ENCODE assay signal across 16 cellular contexts in genomic region chr9:114280636-114281315, GRCh38. TPM values are rescaled to one million over a fixed set of nuclear protein-coding genes. Genes with fewer than 3 reads are reported as not detected.
DNase-seq lines count a peak whose midpoint lies in the region; ATAC-seq, FAIRE-seq and TF ChIP-seq lines count a peak whose summit lies in the region.
"Had no signal": no experiment of that assay in that cellular context is flagged by ENCODE, and none has a peak within 500 bp of the region (broad histone marks: within the 10 kb centered on the region; RNA-seq: fewer than 3 reads in every experiment).

No MANE protein-coding gene starts in this region.

- TF ChIP-seq POLR2A in A549 (IDR thresholded peaks at IDR 0.05; ENCODE audit: low read length): no peak

- no peaks in the 10 kb centered on the region for H3F3A ChIP-seq in MM.1S (ENCODE audit: insufficient read depth, low read length)

- no peak overlapping the region for H3K9ac ChIP-seq in MM.1S (ENCODE audit: low read length)
- H3K9ac ChIP-seq: parathyroid adenoma had no signal

- CTCF ChIA-PET in A549 (lab: Yijun Ruan, JAX): interaction anchor here (0.9 to 5.1 kb wide), 7 partner anchors 10 to 198 kb away, joined by 4 to 47 read pairs (median 8); partner anchors contain the start of gene COL27A1

- no peak overlapping the region for H2AFZ ChIP-seq in MM.1S (ENCODE audit: low read length)
- H2AFZ ChIP-seq: parathyroid adenoma had no signal

- TF ChIP-seq CTCF in A549 (IDR thresholded peaks at IDR 0.05) (no peak), HFFc6 (IDR thresholded peaks at IDR 0.05) (no peak), brain microvascular endothelial cell (IDR thresholded peaks at IDR 0.05; ENCODE audit: low read depth, low read length, missing control alignments) (no peak), MM.1S (IDR thresholded peaks at IDR 0.05; ENCODE audit: low read length) (no peak)

- peaks cover 46% of the 10 kb centered on the region for H3K36me3 Mint-ChIP-seq in HFFc6 (ENCODE audit: low read depth)

- no peaks in the 10 kb centered on the region for H3K79me2 ChIP-seq in MM.1S (ENCODE audit: low read length)
- H3K79me2 ChIP-seq: parathyroid adenoma had no signal

- H3K27ac ChIP-seq in A549 (peak overlapping the region; percentile 12 to 88; a peak in 3 of 6 replicates), brain microvascular endothelial cell (no peak overlapping the region), MM.1S (ENCODE audit: low read length) (no peak overlapping the region)
- H3K27ac ChIP-seq: parathyroid adenoma had no signal

- TF ChIP-seq RAD21 in A549 (conservative IDR thresholded peaks at IDR 0.05 in 1 of 2, IDR thresholded peaks at IDR 0.05 in 1 of 2): no peak

- H3K27ac Mint-ChIP-seq in HFFc6: peak overlapping the region; percentile 94

- TF ChIP-seq EP300 in A549 (IDR thresholded peaks at IDR 0.05): no peak

- H4K20me1 ChIP-seq in MM.1S (ENCODE audit: insufficient read depth, low read length): no peaks in the 10 kb centered on the region

- H3K36me3 ChIP-seq in brain microvascular endothelial cell (replicated peaks): no peaks in the 10 kb centered on the region
- H3K36me3 ChIP-seq in MM.1S (replicated peaks; ENCODE audit: insufficient read depth, low read length): no peaks in the 10 kb centered on the region

- in situ Hi-C loops in brain microvascular endothelial cell (cut with HindIII; ENCODE audit: low pct_ligation_motif_present, low sequenced_read_pairs): no loop called here

- no peaks in the 10 kb centered on the region; the same call in 1 of the 2 replicates for H3K9me3 Mint-ChIP-seq in HFFc6

- H3K4me1 Mint-ChIP-seq in HFFc6 (ENCODE audit: low read depth): peaks cover 88% of the 10 kb centered on the region

- POLR2A ChIA-PET in A549 (lab: Yijun Ruan, JAX): interaction anchor here (0.7 kb wide), 1 partner anchor 543 kb away, joined by 3 read pairs; no protein-coding TSS in a partner anchor

- ATAC-seq in A549 (no peak), Right ventricle myocardium superior (ENCODE audit: poor library complexity) (peak; percentile 75)
- ATAC-seq: PC-3 had no signal

- H3K4me3 ChIP-seq in A549: no peak overlapping the region
- H3K4me3 ChIP-seq in brain microvascular endothelial cell (ENCODE audit: low read depth, low read length): no peak overlapping the region
- H3K4me3 ChIP-seq in MM.1S (ENCODE audit: low read length): no peak overlapping the region

- peaks cover 76% of the 10 kb centered on the region for H3K4me1 ChIP-seq in A549
- peaks cover 14% of the 10 kb centered on the region for H3K4me1 ChIP-seq in MM.1S (ENCODE audit: low read length)
- H3K4me1 ChIP-seq: Caco-2, parathyroid adenoma had no signal

- WGBS in A549 (ENCODE audit: missing lambda C conversion rate): 94% methylated on average over 7 of the region's 7 CpGs

- H3K27me3 ChIP-seq in brain microvascular endothelial cell (replicated peaks) (no peaks in the 10 kb centered on the region), MM.1S (replicated peaks; ENCODE audit: insufficient read depth, low read length) (no peaks in the 10 kb centered on the region; the same call in 1 of the 2 replicates)

- H3K9me2 ChIP-seq in MM.1S (replicated peaks; ENCODE audit: insufficient read depth, low read length): no peaks in the 10 kb centered on the region

- no peak for FAIRE-seq in A549 (lab: Jason Lieb, UNC)

- H3K4me3 Mint-ChIP-seq in HFFc6: peak overlapping the region; percentile 66

- intact Hi-C loops in Right ventricle myocardium superior (cut with DNase I): no loop called here

- peaks cover 13% of the 10 kb centered on the region for H3K27me3 Mint-ChIP-seq in HFFc6 (ENCODE audit: insufficient read depth)

- H3K4me2 ChIP-seq in A549: no peak overlapping the region
- no peak overlapping the region for H3K4me2 ChIP-seq in MM.1S (ENCODE audit: low read depth, low read length)

- no peak for DNase-seq in A549 (ENCODE audit: low read depth in 1 of 2, low spot score in 1 of 2)
- no peak for DNase-seq in HFFc6
- no peak for DNase-seq in Right ventricle myocardium superior
- DNase-seq in myocyte (ENCODE audit: low read depth): peak; percentile 31
- no peak for DNase-seq in brain microvascular endothelial cell
- DNase-seq in iPS-NIHi7 (ENCODE audit: extremely low spot score): no peak
- no peak for DNase-seq in stimulated activated CD4-positive, alpha-beta T cell treated with anti-CD3 and anti-CD28 coated beads, Interleukin-2, amount 100 ng/mL, for 24 hours
- no peak for DNase-seq in MM.1S
- DNase-seq: activated naive CD4-positive, alpha-beta T cell; GDM1; NCI-H187; NCI-H526; PC-3; substantia nigra had no signal

- H3K9me3 ChIP-seq in A549: no peaks in the 10 kb centered on the region
- H3K9me3 ChIP-seq in MM.1S (replicated peaks; ENCODE audit: insufficient read depth, low read length): no peaks in the 10 kb centered on the region
- H3K9me3 ChIP-seq: Caco-2 had no signal

TF ChIP-seq in A549, 52 proteins besides CTCF, POLR2A, EP300 and RAD21:
- TF ChIP-seq JUN (IDR thresholded peaks at IDR 0.05) (no peak), SMC3 (IDR thresholded peaks at IDR 0.05) (no peak), FOXS1 (CRISPR knock-in tag; IDR thresholded peaks at IDR 0.05) (no peak), RCOR1 (IDR thresholded peaks at IDR 0.05; ENCODE audit: low read depth, low read length) (no peak), EHF (CRISPR knock-in tag; IDR thresholded peaks at IDR 0.05) (no peak), ELK1 (IDR thresholded peaks at IDR 0.05; ENCODE audit: low read depth, low read length) (no peak), RNF2 (IDR thresholded peaks at IDR 0.05; ENCODE audit: borderline replicate concordance, low read depth) (no peak), HOXA7 (CRISPR knock-in tag; IDR thresholded peaks at IDR 0.05) (no peak), CBX2 (IDR thresholded peaks at IDR 0.05; ENCODE audit: borderline replicate concordance, low read depth) (no peak), KDM5A (IDR thresholded peaks at IDR 0.05) (no peak), MAX (IDR thresholded peaks at IDR 0.05) (no peak)

RNA-seq across cellular contexts. Expression of gene ORM1, which starts 42.1 kb away (rescaled TPM):
- polyA plus RNA-seq in A549 (2011; rRNA removed): 0.19 and 0.22 TPM in 2 replicates
- 0.14 TPM in 1 of 2 replicates, not detected in the other for polyA plus RNA-seq in A549 (2012; cell fraction: cytosol; rRNA removed)
- polyA plus RNA-seq in A549 (2012; cell fraction: nucleus; rRNA removed): not detected in 2 replicates
- 0.12 TPM in 1 of 3 replicates, not detected in the others for polyA plus RNA-seq in A549 (2017; fragmentation: RNase III; extraction: RNeasy Plus Mini Kit Qiagen cat#74134 plus additional on column Dnase treatment)
- polyA minus RNA-seq in A549 (2011; rRNA and poly(A)+ RNA removed): 0.37 TPM in 1 of 2 replicates, not detected in the other
- not detected for total RNA-seq in HFFc6 (2021; fragmentation: NEBNext Ultra II Directional; extraction: Animal tissue kit (Norgen Biotek cat#: 25700))
- 1.2 TPM for total RNA-seq in Right ventricle myocardium superior
- not detected in 2 replicates for total RNA-seq in myocyte
- not detected for polyA plus RNA-seq in myocyte (2012)
- total RNA-seq: PC-3 had no signal

RNA-seq across cellular contexts. Expression of gene ORM2, which starts 48.9 kb away (rescaled TPM):
- polyA plus RNA-seq in A549 (2011; rRNA removed) (0.10 and 0.16 TPM in 2 replicates), A549 (2017; fragmentation: RNase III; extraction: RNeasy Plus Mini Kit Qiagen cat#74134 plus additional on column Dnase treatment) (not detected in 3 replicates)
- polyA plus RNA-seq in A549 (2012; cell fraction: cytosol; rRNA removed): not detected in 2 replicates
- not detected in 2 replicates for polyA plus RNA-seq in A549 (2012; cell fraction: nucleus; rRNA removed)
- polyA minus RNA-seq in A549 (2011; rRNA and poly(A)+ RNA removed): not detected in 2 replicates
- total RNA-seq in HFFc6 (2021; fragmentation: NEBNext Ultra II Directional; extraction: Animal tissue kit (Norgen Biotek cat#: 25700)): not detected
- total RNA-seq in Right ventricle myocardium superior (not detected), myocyte (not detected in 2 replicates)
- not detected for polyA plus RNA-seq in myocyte (2012)
- total RNA-seq: PC-3 had no signal

Comparison
In these comparisons a context has a peak if more than half of its experiments do, and no peak if none do; other contexts are left out.
1. H3K27ac ChIP-seq: peak in A549 (2 of 2); none in brain microvascular endothelial cell (single experiment) and MM.1S (single experiment).